In genomic region chr12:109680521-109681030, GRCh38 we compare ENCODE assay signal across 13 cellular contexts. TPM values are rescaled to one million over a fixed set of nuclear protein-coding genes. Genes with fewer than 3 reads are reported as not detected.
DNase-seq lines count a peak whose midpoint lies in the region; ATAC-seq and TF ChIP-seq lines count a peak whose summit lies in the region.
"Had no signal": no experiment of that assay in that cellular context is flagged by ENCODE, and none has a peak within 500 bp of the region (broad histone marks: within the 10 kb centered on the region; RNA-seq: fewer than 3 reads in every experiment).

No MANE protein-coding gene starts in this region.

- no peaks in the 10 kb centered on the region for H3K36me3 ChIP-seq in body of pancreas (replicated peaks in 1 of 2; ENCODE audit: insufficient read depth in 1 of 2, low read depth in 2 of 2)
- H3K36me3 ChIP-seq: neutrophil had no signal

- H3K9me3 ChIP-seq in body of pancreas = no peaks in the 10 kb centered on the region
- H3K9me3 ChIP-seq: neutrophil had no signal

- no peak overlapping the region for H3K4me3 ChIP-seq in body of pancreas
- H3K4me3 ChIP-seq: PC-9 had no signal

- peak overlapping the region; percentile 91 for H3K27ac ChIP-seq in 22Rv1
- H3K27ac ChIP-seq in body of pancreas = peak overlapping the region in 3 of 4 donors; percentile 2 to 57 (median 48)
- H3K27ac ChIP-seq: neutrophil, PC-9 had no signal

- no peak for TF ChIP-seq CTCF in 22Rv1 (IDR thresholded peaks at IDR 0.05)
- no peak for TF ChIP-seq CTCF in body of pancreas (IDR thresholded peaks at IDR 0.05)

- no peak for TF ChIP-seq POLR2A in body of pancreas (IDR thresholded peaks at IDR 0.05)
- TF ChIP-seq POLR2A in GM18505 (IDR thresholded peaks at IDR 0.05; ENCODE audit: borderline replicate concordance, extremely low read depth, insufficient read depth, insufficient read length) = no peak

- intact Hi-C loops in body of pancreas (cut with DNase I) = no loop called here

- ATAC-seq in body of pancreas = no peak
- ATAC-seq in GM18867 (IDR thresholded peaks at IDR 0.05; ENCODE audit: unreplicated experiment) = no peak
- ATAC-seq in GM21381 (IDR thresholded peaks at IDR 0.05; ENCODE audit: unreplicated experiment) = no peak
- ATAC-seq in GM18505 (IDR thresholded peaks at IDR 0.05; ENCODE audit: unreplicated experiment) = no peak
- ATAC-seq: stimulated activated effector memory CD8-positive, alpha-beta T cell treated with anti-CD3 and anti-CD28 coated beads, Interleukin-12 subunit alpha, Interleukin-12 subunit beta, amount 100 ng/mL, for 72 hours had no signal

- WGBS in body of pancreas, 2 donors = 32 to 44% methylated on average over 2 of the region's 2 CpGs

- POLR2A ChIA-PET in HEK293T (lab: Yijun Ruan, JAX) = no interaction called here

- DNase-seq in LoVo (ENCODE audit: low spot score) (peak; percentile 23), NCI-H345 treated with DMSO at 0.1 percent for 48 hours (lab: John Stamatoyannopoulos, UW; ENCODE audit: unreplicated experiment) (peak; percentile 71), body of pancreas (peak in 3 of 4 donors; percentile 32 to 44 (median 37)), HEK293T (ENCODE audit: extremely low spot score) (no peak)
- DNase-seq: activated effector memory CD4-positive, alpha-beta T cell treated with anti-CD3 and anti-CD28 coated beads, Interleukin-2, amount 50 U/mL, for 16 hours; Calu3; PC-9 had no signal

- H3K4me1 ChIP-seq in body of pancreas = peaks cover 24% of the 10 kb centered on the region

- CTCF ChIA-PET in HEK293T (lab: Yijun Ruan, JAX) = no interaction called here

- H3K27me3 ChIP-seq in body of pancreas = no peaks in the 10 kb centered on the region

TF ChIP-seq in HEK293T, 16 proteins besides CTCF, POLR2A, EP300 and RAD21:
- TF ChIP-seq TARDBP (IDR thresholded peaks at IDR 0.05) = no peak
- no peak for TF ChIP-seq FOXM1 (IDR thresholded peaks at IDR 0.05; ENCODE audit: borderline replicate concordance)
- no peak for TF ChIP-seq SUZ12 (IDR thresholded peaks at IDR 0.05)
- no peak for TF ChIP-seq BHLHE40 (IDR thresholded peaks at IDR 0.05; ENCODE audit: borderline replicate concordance)
- TF ChIP-seq L3MBTL2 (conservative IDR thresholded peaks at IDR 0.05) = no peak
- no peak for TF ChIP-seq HDGF (IDR thresholded peaks at IDR 0.05; ENCODE audit: borderline replicate concordance)
- no peak for TF ChIP-seq LEF1 (IDR thresholded peaks at IDR 0.05; ENCODE audit: borderline replicate concordance)
- TF ChIP-seq ELF4 (IDR thresholded peaks at IDR 0.05) = no peak
- no peak for TF ChIP-seq PKNOX1 (IDR thresholded peaks at IDR 0.05)
- TF ChIP-seq ZNF384 (IDR thresholded peaks at IDR 0.05) = no peak
- no peak for TF ChIP-seq SP1 (IDR thresholded peaks at IDR 0.05)
- TF ChIP-seq CTBP1 (IDR thresholded peaks at IDR 0.05; ENCODE audit: borderline replicate concordance) = no peak
- no peak for TF ChIP-seq FOXK2 (IDR thresholded peaks at IDR 0.05)
- TF ChIP-seq ARNT (IDR thresholded peaks at IDR 0.05) = no peak
- no peak for TF ChIP-seq FOXA1 (IDR thresholded peaks at IDR 0.05)
- no peak for TF ChIP-seq NFRKB (IDR thresholded peaks at IDR 0.05)
TF ChIP-seq in HEK293T: peak in this region for 0.

RNA-seq across cellular contexts. Expression of gene FAM222A, which starts 33.0 kb away (rescaled TPM):
- total RNA-seq in body of pancreas = 10 to 100 TPM in 1 of 2 donors, 1 to 10 TPM in 1; 8.0 to 16.2 TPM
